1 cellular context compared by ENCODE assay signal in the genomic region with DNA sequence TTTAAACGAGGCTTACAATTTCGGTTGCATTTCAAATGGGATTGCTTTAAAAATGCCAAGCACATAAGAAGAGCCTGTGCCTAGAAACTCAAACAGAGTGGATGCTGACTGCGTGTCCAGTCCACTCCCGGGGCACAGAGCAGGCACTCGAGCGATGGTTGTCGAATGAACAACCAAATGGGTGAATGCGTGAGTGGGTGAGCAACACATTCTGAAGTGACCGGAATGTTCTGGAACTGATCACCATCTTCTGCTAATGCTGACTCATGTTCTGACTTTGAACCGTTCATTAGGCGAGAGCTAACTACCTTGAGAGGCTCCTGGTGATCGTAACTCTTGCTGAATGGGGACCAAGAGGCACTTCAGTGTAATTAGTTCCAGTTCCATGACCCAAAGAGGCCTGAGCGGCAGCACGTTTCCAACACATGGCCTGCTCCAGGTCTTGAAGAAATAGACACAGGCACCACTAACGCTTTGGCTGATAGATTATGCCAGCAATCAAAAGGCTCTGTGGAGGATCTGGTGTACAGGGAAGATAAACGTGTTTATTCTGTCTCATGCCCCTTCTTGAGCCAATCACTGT.
A peak's percentile ranks its signal among the peaks of the same experiment; 100 is the strongest.
TF ChIP-seq lines count a peak whose summit lies in the region.

No MANE protein-coding gene starts in this region.

TF ChIP-seq in K562, 482 proteins besides CTCF, POLR2A, EP300 and RAD21 (continued from another document):
- TF ChIP-seq, protein P1, sequence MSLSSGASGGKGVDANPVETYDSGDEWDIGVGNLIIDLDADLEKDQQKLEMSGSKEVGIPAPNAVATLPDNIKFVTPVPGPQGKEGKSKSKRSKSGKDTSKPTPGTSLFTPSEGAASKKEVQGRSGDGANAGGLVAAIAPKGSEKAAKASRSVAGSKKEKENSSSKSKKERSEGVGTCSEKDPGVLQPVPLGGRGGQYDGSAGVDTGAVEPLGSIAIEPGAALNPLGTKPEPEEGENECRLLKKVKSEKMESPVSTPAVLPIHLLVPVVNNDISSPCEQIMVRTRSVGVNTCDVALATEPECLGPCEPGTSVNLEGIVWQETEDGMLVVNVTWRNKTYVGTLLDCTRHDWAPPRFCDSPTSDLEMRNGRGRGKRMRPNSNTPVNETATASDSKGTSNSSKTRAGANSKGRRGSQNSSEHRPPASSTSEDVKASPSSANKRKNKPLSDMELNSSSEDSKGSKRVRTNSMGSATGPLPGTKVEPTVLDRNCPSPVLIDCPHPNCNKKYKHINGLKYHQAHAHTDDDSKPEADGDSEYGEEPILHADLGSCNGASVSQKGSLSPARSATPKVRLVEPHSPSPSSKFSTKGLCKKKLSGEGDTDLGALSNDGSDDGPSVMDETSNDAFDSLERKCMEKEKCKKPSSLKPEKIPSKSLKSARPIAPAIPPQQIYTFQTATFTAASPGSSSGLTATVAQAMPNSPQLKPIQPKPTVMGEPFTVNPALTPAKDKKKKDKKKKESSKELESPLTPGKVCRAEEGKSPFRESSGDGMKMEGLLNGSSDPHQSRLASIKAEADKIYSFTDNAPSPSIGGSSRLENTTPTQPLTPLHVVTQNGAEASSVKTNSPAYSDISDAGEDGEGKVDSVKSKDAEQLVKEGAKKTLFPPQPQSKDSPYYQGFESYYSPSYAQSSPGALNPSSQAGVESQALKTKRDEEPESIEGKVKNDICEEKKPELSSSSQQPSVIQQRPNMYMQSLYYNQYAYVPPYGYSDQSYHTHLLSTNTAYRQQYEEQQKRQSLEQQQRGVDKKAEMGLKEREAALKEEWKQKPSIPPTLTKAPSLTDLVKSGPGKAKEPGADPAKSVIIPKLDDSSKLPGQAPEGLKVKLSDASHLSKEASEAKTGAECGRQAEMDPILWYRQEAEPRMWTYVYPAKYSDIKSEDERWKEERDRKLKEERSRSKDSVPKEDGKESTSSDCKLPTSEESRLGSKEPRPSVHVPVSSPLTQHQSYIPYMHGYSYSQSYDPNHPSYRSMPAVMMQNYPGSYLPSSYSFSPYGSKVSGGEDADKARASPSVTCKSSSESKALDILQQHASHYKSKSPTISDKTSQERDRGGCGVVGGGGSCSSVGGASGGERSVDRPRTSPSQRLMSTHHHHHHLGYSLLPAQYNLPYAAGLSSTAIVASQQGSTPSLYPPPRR (CRISPR knock-in tag; IDR thresholded peaks at IDR 0.05; ENCODE audit: borderline replicate concordance): no peak
- TF ChIP-seq COPS2 (conservative IDR thresholded peaks at IDR 0.05) (no peak), ZNF316 (IDR thresholded peaks at IDR 0.05) (peak; percentile 74), ATF4 (CRISPR knock-in tag; IDR thresholded peaks at IDR 0.05) (no peak), FOXA3 (CRISPR knock-in tag; conservative IDR thresholded peaks at IDR 0.05 in 1 of 2, IDR thresholded peaks at IDR 0.05 in 1 of 2) (no peak), ZNF277 (CRISPR knock-in tag; IDR thresholded peaks at IDR 0.05; ENCODE audit: borderline replicate concordance) (no peak), SRF (CRISPR knock-in tag; IDR thresholded peaks at IDR 0.05) (no peak), ZNF780A (CRISPR knock-in tag; IDR thresholded peaks at IDR 0.05) (no peak), MAFG (tag; conservative IDR thresholded peaks at IDR 0.05) (peak; percentile 74), RCOR1 (IDR thresholded peaks at IDR 0.05; ENCODE audit: borderline replicate concordance in 1 of 2, low read depth in 2 of 2, low read length in 2 of 2) (no peak), MEF2D (tag; conservative IDR thresholded peaks at IDR 0.05; ENCODE audit: low read depth) (no peak), ZNF696 (CRISPR knock-in tag; conservative IDR thresholded peaks at IDR 0.05) (no peak), TAF7 (tag; IDR thresholded peaks at IDR 0.05) (no peak), NFE2 (IDR thresholded peaks at IDR 0.05; ENCODE audit: low read depth) (peak; percentile 74), L3MBTL2 (IDR thresholded peaks at IDR 0.05) (peak; percentile 34; the same call in 1 of the 2 replicates), TCF7 (IDR thresholded peaks at IDR 0.05; ENCODE audit: borderline replicate concordance) (no peak), MYBL2 (IDR thresholded peaks at IDR 0.05; ENCODE audit: low read depth) (no peak), MYBL2 (CRISPR knock-in tag; IDR thresholded peaks at IDR 0.05; ENCODE audit: borderline replicate concordance) (no peak), PCBP2 (IDR thresholded peaks at IDR 0.05; ENCODE audit: low read depth, low read length, poor library complexity, severe bottlenecking) (no peak), CREB3 (tag; conservative IDR thresholded peaks at IDR 0.05; ENCODE audit: low read depth) (no peak), NCOA4 (IDR thresholded peaks at IDR 0.05; ENCODE audit: partially characterized antibody) (no peak), LCOR (CRISPR knock-in tag; IDR thresholded peaks at IDR 0.05) (no peak), ZNF12 (CRISPR knock-in tag; IDR thresholded peaks at IDR 0.05) (no peak), POLR2B (IDR thresholded peaks at IDR 0.05; ENCODE audit: low read depth, partially characterized antibody) (no peak), ETV1 (tag; conservative IDR thresholded peaks at IDR 0.05; ENCODE audit: low read depth) (no peak), MAFF (IDR thresholded peaks at IDR 0.05; ENCODE audit: low read length) (peak; percentile 25; the same call in 1 of the 2 replicates)
- TF ChIP-seq, protein P2, sequence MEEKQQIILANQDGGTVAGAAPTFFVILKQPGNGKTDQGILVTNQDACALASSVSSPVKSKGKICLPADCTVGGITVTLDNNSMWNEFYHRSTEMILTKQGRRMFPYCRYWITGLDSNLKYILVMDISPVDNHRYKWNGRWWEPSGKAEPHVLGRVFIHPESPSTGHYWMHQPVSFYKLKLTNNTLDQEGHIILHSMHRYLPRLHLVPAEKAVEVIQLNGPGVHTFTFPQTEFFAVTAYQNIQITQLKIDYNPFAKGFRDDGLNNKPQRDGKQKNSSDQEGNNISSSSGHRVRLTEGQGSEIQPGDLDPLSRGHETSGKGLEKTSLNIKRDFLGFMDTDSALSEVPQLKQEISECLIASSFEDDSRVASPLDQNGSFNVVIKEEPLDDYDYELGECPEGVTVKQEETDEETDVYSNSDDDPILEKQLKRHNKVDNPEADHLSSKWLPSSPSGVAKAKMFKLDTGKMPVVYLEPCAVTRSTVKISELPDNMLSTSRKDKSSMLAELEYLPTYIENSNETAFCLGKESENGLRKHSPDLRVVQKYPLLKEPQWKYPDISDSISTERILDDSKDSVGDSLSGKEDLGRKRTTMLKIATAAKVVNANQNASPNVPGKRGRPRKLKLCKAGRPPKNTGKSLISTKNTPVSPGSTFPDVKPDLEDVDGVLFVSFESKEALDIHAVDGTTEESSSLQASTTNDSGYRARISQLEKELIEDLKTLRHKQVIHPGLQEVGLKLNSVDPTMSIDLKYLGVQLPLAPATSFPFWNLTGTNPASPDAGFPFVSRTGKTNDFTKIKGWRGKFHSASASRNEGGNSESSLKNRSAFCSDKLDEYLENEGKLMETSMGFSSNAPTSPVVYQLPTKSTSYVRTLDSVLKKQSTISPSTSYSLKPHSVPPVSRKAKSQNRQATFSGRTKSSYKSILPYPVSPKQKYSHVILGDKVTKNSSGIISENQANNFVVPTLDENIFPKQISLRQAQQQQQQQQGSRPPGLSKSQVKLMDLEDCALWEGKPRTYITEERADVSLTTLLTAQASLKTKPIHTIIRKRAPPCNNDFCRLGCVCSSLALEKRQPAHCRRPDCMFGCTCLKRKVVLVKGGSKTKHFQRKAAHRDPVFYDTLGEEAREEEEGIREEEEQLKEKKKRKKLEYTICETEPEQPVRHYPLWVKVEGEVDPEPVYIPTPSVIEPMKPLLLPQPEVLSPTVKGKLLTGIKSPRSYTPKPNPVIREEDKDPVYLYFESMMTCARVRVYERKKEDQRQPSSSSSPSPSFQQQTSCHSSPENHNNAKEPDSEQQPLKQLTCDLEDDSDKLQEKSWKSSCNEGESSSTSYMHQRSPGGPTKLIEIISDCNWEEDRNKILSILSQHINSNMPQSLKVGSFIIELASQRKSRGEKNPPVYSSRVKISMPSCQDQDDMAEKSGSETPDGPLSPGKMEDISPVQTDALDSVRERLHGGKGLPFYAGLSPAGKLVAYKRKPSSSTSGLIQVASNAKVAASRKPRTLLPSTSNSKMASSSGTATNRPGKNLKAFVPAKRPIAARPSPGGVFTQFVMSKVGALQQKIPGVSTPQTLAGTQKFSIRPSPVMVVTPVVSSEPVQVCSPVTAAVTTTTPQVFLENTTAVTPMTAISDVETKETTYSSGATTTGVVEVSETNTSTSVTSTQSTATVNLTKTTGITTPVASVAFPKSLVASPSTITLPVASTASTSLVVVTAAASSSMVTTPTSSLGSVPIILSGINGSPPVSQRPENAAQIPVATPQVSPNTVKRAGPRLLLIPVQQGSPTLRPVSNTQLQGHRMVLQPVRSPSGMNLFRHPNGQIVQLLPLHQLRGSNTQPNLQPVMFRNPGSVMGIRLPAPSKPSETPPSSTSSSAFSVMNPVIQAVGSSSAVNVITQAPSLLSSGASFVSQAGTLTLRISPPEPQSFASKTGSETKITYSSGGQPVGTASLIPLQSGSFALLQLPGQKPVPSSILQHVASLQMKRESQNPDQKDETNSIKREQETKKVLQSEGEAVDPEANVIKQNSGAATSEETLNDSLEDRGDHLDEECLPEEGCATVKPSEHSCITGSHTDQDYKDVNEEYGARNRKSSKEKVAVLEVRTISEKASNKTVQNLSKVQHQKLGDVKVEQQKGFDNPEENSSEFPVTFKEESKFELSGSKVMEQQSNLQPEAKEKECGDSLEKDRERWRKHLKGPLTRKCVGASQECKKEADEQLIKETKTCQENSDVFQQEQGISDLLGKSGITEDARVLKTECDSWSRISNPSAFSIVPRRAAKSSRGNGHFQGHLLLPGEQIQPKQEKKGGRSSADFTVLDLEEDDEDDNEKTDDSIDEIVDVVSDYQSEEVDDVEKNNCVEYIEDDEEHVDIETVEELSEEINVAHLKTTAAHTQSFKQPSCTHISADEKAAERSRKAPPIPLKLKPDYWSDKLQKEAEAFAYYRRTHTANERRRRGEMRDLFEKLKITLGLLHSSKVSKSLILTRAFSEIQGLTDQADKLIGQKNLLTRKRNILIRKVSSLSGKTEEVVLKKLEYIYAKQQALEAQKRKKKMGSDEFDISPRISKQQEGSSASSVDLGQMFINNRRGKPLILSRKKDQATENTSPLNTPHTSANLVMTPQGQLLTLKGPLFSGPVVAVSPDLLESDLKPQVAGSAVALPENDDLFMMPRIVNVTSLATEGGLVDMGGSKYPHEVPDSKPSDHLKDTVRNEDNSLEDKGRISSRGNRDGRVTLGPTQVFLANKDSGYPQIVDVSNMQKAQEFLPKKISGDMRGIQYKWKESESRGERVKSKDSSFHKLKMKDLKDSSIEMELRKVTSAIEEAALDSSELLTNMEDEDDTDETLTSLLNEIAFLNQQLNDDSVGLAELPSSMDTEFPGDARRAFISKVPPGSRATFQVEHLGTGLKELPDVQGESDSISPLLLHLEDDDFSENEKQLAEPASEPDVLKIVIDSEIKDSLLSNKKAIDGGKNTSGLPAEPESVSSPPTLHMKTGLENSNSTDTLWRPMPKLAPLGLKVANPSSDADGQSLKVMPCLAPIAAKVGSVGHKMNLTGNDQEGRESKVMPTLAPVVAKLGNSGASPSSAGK (IDR thresholded peaks at IDR 0.05): peak; percentile 32; the same call in 1 of the 2 replicates
TF ChIP-seq in K562: peak in this region for 7.
